9 cellular contexts compared by ENCODE assay signal in genomic region chr19:48741222-48741999, GRCh38. TPM values are rescaled to one million over a fixed set of nuclear protein-coding genes. Genes with fewer than 3 reads are reported as not detected.
DNase-seq lines count a peak whose midpoint lies in the region; ATAC-seq and TF ChIP-seq lines count a peak whose summit lies in the region.
"Had no signal": no experiment of that assay in that cellular context is flagged by ENCODE, and none has a peak within 500 bp of the region (broad histone marks: within the 10 kb centered on the region; RNA-seq: fewer than 3 reads in every experiment).

No MANE protein-coding gene starts in this region.

- WGBS in endodermal cell (ENCODE audit: insufficient coverage in 1 of 2, insufficient read length in 1 of 2), 2 experiments: 67 to 76% methylated on average over 22 to 32 of the region's 32 CpGs

- H3K27me3 ChIP-seq in DOHH2 (ENCODE audit: control insufficient read depth, low read length) (0 out of 2 replicates have a peak, but pooled peaks cover 6% of the 10 kb centered on the region), NT2/D1 (ENCODE audit: insufficient read depth, insufficient read length) (peaks cover 16% of the 10 kb centered on the region), endodermal cell (ENCODE audit: control insufficient read depth, insufficient read depth, low read length, poor library complexity, severe bottlenecking) (peaks cover 21% of the 10 kb centered on the region), parathyroid adenoma (ENCODE audit: control insufficient read depth, insufficient read depth, low read length) (no peaks in the 10 kb centered on the region)

- H3K4me2 ChIP-seq in DOHH2 (ENCODE audit: low read length) (peak overlapping the region; percentile 41), parathyroid adenoma (ENCODE audit: low read length) (peak overlapping the region; percentile 22)

- H3K9ac ChIP-seq in NT2/D1 (ENCODE audit: insufficient read length, low read depth): peak overlapping the region; percentile 32
- no peak overlapping the region for H3K9ac ChIP-seq in endodermal cell (ENCODE audit: extremely low read depth, low read length, poor library complexity, severe bottlenecking)
- H3K9ac ChIP-seq in parathyroid adenoma: no peak overlapping the region

- H3K79me2 ChIP-seq in DOHH2 (ENCODE audit: control insufficient read depth, low read length) (no peaks in the 10 kb centered on the region), parathyroid adenoma (no peaks in the 10 kb centered on the region)

- H2AFZ ChIP-seq in parathyroid adenoma: no peak overlapping the region

- TF ChIP-seq CTCF in DOHH2 (IDR thresholded peaks at IDR 0.05; ENCODE audit: low read depth, low read length, poor library complexity, severe bottlenecking): no peak
- TF ChIP-seq CTCF in endodermal cell (conservative IDR thresholded peaks at IDR 0.05): no peak
- no peak for TF ChIP-seq CTCF in parathyroid adenoma (IDR thresholded peaks at IDR 0.05)
- no peak for TF ChIP-seq CTCF in osteocyte (IDR thresholded peaks at IDR 0.05)

- H3K9me3 Mint-ChIP-seq in endodermal cell (no peaks in the 10 kb centered on the region), osteocyte (ENCODE audit: unreplicated experiment) (no peaks in the 10 kb centered on the region)

- no peak overlapping the region for H3K27ac ChIP-seq in DOHH2 (ENCODE audit: low read depth, low read length)
- H3K27ac ChIP-seq in endodermal cell (ENCODE audit: low read depth, low read length): no peak overlapping the region
- peak overlapping the region; percentile 19 for H3K27ac ChIP-seq in parathyroid adenoma

- H3K27ac Mint-ChIP-seq in endodermal cell (peak overlapping the region; percentile 60), osteocyte (ENCODE audit: unreplicated experiment) (no peak overlapping the region)

- peaks cover 3% of the 10 kb centered on the region; the same call in 1 of the 2 replicates for H3F3A ChIP-seq in DOHH2 (ENCODE audit: control insufficient read depth, insufficient read depth)

- DNase-seq in NT2/D1 (ENCODE audit: low read depth, low spot score) (no peak), endodermal cell (peak; percentile 92), osteocyte (ENCODE audit: extremely low spot score, unreplicated experiment) (no peak), HCEC 1CT (no peak)
- DNase-seq: stimulated activated naive CD4-positive, alpha-beta T cell treated with Interleukin-2 at 50 U/mL for 16 hours had no signal

- H3K4me3 ChIP-seq in DOHH2 (ENCODE audit: low read length) (peak overlapping the region; percentile 21; the same call in 1 of the 2 replicates), NT2/D1 (ENCODE audit: insufficient read length, low read depth) (no peak overlapping the region), endodermal cell (ENCODE audit: low read length) (no peak overlapping the region), parathyroid adenoma (ENCODE audit: low read depth, low read length) (peak overlapping the region; percentile 39)

- H3K4me1 Mint-ChIP-seq in endodermal cell (peaks cover 12% of the 10 kb centered on the region), osteocyte (ENCODE audit: unreplicated experiment) (peaks cover 4% of the 10 kb centered on the region)

- H3K36me3 Mint-ChIP-seq in endodermal cell (ENCODE audit: low read depth) (no peaks in the 10 kb centered on the region), osteocyte (ENCODE audit: unreplicated experiment) (no peaks in the 10 kb centered on the region)

- H3K9me3 ChIP-seq in DOHH2 (ENCODE audit: control insufficient read depth, insufficient read depth, low read length) (no peaks in the 10 kb centered on the region), NT2/D1 (ENCODE audit: insufficient read depth, low read length) (no peaks in the 10 kb centered on the region), endodermal cell (ENCODE audit: control insufficient read depth, low read length) (no peaks in the 10 kb centered on the region), parathyroid adenoma (ENCODE audit: control insufficient read depth, low read length) (no peaks in the 10 kb centered on the region)

- peaks cover 42% of the 10 kb centered on the region for H3K27me3 Mint-ChIP-seq in endodermal cell (ENCODE audit: insufficient read depth)
- H3K27me3 Mint-ChIP-seq in osteocyte (ENCODE audit: unreplicated experiment): no peaks in the 10 kb centered on the region

- H3K4me1 ChIP-seq in DOHH2 (ENCODE audit: control insufficient read depth, low read length) (peaks cover 22% of the 10 kb centered on the region), NT2/D1 (ENCODE audit: insufficient read depth, insufficient read length) (peaks cover 11% of the 10 kb centered on the region), endodermal cell (ENCODE audit: control insufficient read depth, insufficient read depth, low read length) (no peaks in the 10 kb centered on the region), parathyroid adenoma (no peaks in the 10 kb centered on the region)

- ATAC-seq in GM21619 (IDR thresholded peaks at IDR 0.05; ENCODE audit: unreplicated experiment): no peak
- no peak for ATAC-seq in GM19351 (IDR thresholded peaks at IDR 0.05; ENCODE audit: unreplicated experiment)

- H3K36me3 ChIP-seq in DOHH2 (ENCODE audit: control insufficient read depth, low read length) (no peaks in the 10 kb centered on the region), NT2/D1 (ENCODE audit: insufficient read depth, insufficient read length, low read length) (no peaks in the 10 kb centered on the region), endodermal cell (ENCODE audit: control insufficient read depth, insufficient read depth, low read length) (no peaks in the 10 kb centered on the region), parathyroid adenoma (ENCODE audit: control insufficient read depth, insufficient read depth, low read length) (no peaks in the 10 kb centered on the region)

- no peaks in the 10 kb centered on the region for H3K9me2 ChIP-seq in DOHH2 (replicated peaks; ENCODE audit: control insufficient read depth, low read length)

- H4K20me1 ChIP-seq in DOHH2 (ENCODE audit: control insufficient read depth, insufficient read depth, low read depth, low read length): no peaks in the 10 kb centered on the region

- H3K4me3 Mint-ChIP-seq in endodermal cell: peak overlapping the region; percentile 31
- no peak overlapping the region for H3K4me3 Mint-ChIP-seq in osteocyte (ENCODE audit: unreplicated experiment)

RNA-seq across cellular contexts. Expression of gene RASIP1, which starts 1.0 kb away (rescaled TPM):
- total RNA-seq in endodermal cell (1 to 10 TPM; 3.4 to 5.2 TPM), osteocyte (0.43 and 0.57 TPM in 2 replicates)
- polyA plus RNA-seq in endodermal cell (2013, experiment 1 of 2): 1.6 TPM
- polyA plus RNA-seq in endodermal cell (2013, experiment 2 of 2): 0.99 TPM

RNA-seq across cellular contexts. Expression of gene IZUMO1, which starts 5.3 kb away (rescaled TPM):
- total RNA-seq in endodermal cell (under 1 TPM; 0.22 to 0.80 TPM), osteocyte (not detected in 2 replicates)
- polyA plus RNA-seq in endodermal cell (2013, experiment 1 of 2): 0.21 TPM
- not detected for polyA plus RNA-seq in endodermal cell (2013, experiment 2 of 2)

RNA-seq across cellular contexts. Expression of gene FUT1, which starts 11.0 kb away (rescaled TPM):
- total RNA-seq in endodermal cell (1 to 10 TPM; 5.4 to 6.3 TPM), osteocyte (0.11 TPM in 1 of 2 replicates, not detected in the other)
- 0.93 TPM for polyA plus RNA-seq in endodermal cell (2013, experiment 1 of 2)
- polyA plus RNA-seq in endodermal cell (2013, experiment 2 of 2): 0.46 TPM

RNA-seq across cellular contexts. Expression of gene FGF21, which starts 13.9 kb away (rescaled TPM):
- total RNA-seq in endodermal cell (not detected), osteocyte (not detected in 2 replicates)
- not detected for polyA plus RNA-seq in endodermal cell (2013, experiment 1 of 2)
- not detected for polyA plus RNA-seq in endodermal cell (2013, experiment 2 of 2)

RNA-seq across cellular contexts. Expression of gene MAMSTR, which starts 21.9 kb away (rescaled TPM):
- total RNA-seq in endodermal cell (1 to 10 TPM; 1.9 to 2.3 TPM), osteocyte (1.3 and 1.8 TPM in 2 replicates)
- 2.0 TPM for polyA plus RNA-seq in endodermal cell (2013, experiment 1 of 2)
- polyA plus RNA-seq in endodermal cell (2013, experiment 2 of 2): 1.2 TPM

Comparison
In these comparisons a context has a peak if more than half of its experiments do, and no peak if none do; other contexts are left out.
1. H3K4me3 ChIP-seq: peak in DOHH2 (single experiment) and parathyroid adenoma (single experiment); none in NT2/D1 (single experiment) and endodermal cell (single experiment).